ENCODE assay signal across 1 cellular context in the genomic region with DNA sequence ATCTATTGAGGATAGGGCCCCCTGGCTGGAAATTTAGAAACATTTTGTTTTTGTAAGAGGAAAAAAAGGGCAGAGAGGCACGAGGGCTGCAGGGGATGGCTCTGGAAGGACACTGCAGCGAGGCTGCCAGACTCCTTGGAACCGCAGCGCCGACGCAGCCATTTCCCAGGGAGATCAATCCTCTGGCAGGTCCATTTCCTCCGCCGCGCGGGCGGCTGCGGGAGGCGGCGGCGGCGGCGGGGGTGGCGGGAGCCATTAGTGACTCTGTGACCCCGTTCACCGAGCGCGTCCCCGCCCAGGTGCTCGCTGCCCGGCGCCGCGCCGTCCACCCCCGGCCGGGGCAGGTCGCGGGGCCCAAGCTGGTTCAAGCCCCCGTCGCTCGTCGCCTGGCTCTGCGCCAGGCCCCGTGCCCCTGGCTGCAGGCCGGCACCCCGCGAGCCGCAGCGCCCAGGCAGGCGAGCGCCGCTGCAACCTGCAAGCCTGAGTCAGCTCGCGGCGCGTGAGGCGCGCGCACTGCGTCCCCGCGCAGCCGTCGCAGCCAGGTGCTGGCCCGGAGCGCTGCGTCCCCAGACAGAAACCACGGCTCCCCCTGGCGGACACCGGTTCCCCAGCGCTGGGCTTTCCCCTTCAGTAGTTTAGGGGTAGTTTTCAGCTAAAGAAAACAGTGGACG.
TF ChIP-seq lines count a peak whose summit lies in the region.

No MANE protein-coding gene starts in this region.

TF ChIP-seq in WTC11, 78 proteins besides CTCF, POLR2A, EP300 and RAD21 (continued from another document):
- TF ChIP-seq, protein P1, sequence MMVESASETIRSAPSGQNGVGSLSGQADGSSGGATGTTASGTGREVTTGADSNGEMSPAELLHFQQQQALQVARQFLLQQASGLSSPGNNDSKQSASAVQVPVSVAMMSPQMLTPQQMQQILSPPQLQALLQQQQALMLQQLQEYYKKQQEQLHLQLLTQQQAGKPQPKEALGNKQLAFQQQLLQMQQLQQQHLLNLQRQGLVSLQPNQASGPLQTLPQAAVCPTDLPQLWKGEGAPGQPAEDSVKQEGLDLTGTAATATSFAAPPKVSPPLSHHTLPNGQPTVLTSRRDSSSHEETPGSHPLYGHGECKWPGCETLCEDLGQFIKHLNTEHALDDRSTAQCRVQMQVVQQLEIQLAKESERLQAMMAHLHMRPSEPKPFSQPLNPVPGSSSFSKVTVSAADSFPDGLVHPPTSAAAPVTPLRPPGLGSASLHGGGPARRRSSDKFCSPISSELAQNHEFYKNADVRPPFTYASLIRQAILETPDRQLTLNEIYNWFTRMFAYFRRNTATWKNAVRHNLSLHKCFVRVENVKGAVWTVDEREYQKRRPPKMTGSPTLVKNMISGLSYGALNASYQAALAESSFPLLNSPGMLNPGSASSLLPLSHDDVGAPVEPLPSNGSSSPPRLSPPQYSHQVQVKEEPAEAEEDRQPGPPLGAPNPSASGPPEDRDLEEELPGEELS (CRISPR knock-in tag; IDR thresholded peaks at IDR 0.05), result peak; percentile 83
- TF ChIP-seq ZNF121 (CRISPR knock-in tag; IDR thresholded peaks at IDR 0.05), result peak; percentile 40; the same call in 1 of the 2 replicates
- TF ChIP-seq NFE2L1 (CRISPR knock-in tag; IDR thresholded peaks at IDR 0.05), result no peak
- TF ChIP-seq, protein P2, sequence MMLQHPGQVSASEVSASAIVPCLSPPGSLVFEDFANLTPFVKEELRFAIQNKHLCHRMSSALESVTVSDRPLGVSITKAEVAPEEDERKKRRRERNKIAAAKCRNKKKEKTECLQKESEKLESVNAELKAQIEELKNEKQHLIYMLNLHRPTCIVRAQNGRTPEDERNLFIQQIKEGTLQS (CRISPR knock-in tag; conservative IDR thresholded peaks at IDR 0.05), result no peak
- no peak for TF ChIP-seq ZNF317 (CRISPR knock-in tag; IDR thresholded peaks at IDR 0.05; ENCODE audit: borderline replicate concordance, low read depth)
- TF ChIP-seq, protein P3, sequence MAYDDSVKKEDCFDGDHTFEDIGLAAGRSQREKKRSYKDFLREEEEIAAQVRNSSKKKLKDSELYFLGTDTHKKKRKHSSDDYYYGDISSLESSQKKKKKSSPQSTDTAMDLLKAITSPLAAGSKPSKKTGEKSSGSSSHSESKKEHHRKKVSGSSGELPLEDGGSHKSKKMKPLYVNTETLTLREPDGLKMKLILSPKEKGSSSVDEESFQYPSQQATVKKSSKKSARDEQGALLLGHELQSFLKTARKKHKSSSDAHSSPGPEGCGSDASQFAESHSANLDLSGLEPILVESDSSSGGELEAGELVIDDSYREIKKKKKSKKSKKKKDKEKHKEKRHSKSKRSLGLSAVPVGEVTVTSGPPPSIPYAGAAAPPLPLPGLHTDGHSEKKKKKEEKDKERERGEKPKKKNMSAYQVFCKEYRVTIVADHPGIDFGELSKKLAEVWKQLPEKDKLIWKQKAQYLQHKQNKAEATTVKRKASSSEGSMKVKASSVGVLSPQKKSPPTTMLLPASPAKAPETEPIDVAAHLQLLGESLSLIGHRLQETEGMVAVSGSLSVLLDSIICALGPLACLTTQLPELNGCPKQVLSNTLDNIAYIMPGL (CRISPR knock-in tag; IDR thresholded peaks at IDR 0.05), result peak; percentile 87
- peak; percentile 57; the same call in 1 of the 2 replicates for TF ChIP-seq KAT7 (CRISPR knock-in tag; IDR thresholded peaks at IDR 0.05; ENCODE audit: borderline replicate concordance)
- TF ChIP-seq, protein P4, sequence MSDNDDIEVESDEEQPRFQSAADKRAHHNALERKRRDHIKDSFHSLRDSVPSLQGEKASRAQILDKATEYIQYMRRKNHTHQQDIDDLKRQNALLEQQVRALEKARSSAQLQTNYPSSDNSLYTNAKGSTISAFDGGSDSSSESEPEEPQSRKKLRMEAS (CRISPR knock-in tag; IDR thresholded peaks at IDR 0.05), result peak; percentile 66; the same call in 1 of the 2 replicates
- TF ChIP-seq, protein P5, sequence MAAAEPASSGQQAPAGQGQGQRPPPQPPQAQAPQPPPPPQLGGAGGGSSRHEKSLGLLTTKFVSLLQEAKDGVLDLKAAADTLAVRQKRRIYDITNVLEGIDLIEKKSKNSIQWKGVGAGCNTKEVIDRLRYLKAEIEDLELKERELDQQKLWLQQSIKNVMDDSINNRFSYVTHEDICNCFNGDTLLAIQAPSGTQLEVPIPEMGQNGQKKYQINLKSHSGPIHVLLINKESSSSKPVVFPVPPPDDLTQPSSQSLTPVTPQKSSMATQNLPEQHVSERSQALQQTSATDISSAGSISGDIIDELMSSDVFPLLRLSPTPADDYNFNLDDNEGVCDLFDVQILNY (CRISPR knock-in tag; IDR thresholded peaks at IDR 0.05), result peak; percentile 62
- TF ChIP-seq TEAD1 (CRISPR knock-in tag; IDR thresholded peaks at IDR 0.05), result 0 out of 2 replicates have a peak, but pooled peaks have one; percentile 47
- TF ChIP-seq TP53 (CRISPR knock-in tag; IDR thresholded peaks at IDR 0.05), result 0 out of 2 replicates have a peak, but pooled peaks have one; percentile 44
- peak; percentile 43; the same call in 1 of the 2 replicates for TF ChIP-seq SP1 (CRISPR knock-in tag; conservative IDR thresholded peaks at IDR 0.05)
- TF ChIP-seq NR2C2 (CRISPR knock-in tag; IDR thresholded peaks at IDR 0.05), result no peak
TF ChIP-seq in WTC11: peak in this region for 13.
